Comparison of ENCODE assay signal across 8 cellular contexts in the genomic region with DNA sequence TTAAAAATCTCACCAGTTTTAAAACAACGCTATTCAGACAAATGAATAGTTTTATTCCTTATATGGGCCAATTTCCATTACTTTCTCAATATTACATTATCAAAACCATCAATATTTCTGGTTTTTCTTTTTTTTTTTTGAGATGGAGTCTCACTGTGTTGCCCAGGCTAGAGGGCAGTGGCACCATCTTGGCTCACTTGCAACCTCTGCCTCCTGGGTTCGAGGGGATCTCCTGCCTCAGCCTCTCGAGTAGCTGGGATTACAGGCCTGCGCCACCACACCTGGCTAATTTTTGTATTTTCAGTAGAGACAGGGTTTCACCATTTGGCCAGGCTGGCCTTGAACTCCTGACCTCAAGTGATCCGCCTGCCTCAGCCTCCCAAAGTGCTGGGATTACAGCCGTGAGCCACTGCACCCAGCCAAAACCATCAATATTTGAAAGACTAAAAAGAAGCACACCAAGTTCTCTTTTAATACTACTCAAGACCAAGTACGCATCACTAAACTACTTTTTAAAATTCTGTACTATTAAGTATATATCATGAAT. TPM values are rescaled to one million over a fixed set of nuclear protein-coding genes. Genes with fewer than 3 reads are reported as not detected.
DNase-seq lines count a peak whose midpoint lies in the region; ATAC-seq and TF ChIP-seq lines count a peak whose summit lies in the region.
"Not testable (repeated sequence)": the region's sequence is repeated elsewhere in the genome, so short reads cannot be mapped to it uniquely, and the experiment has no call there.

No MANE protein-coding gene starts in this region.

- not testable (repeated sequence) for H3K36me3 ChIP-seq in endocrine pancreas (ENCODE audit: control insufficient read depth, insufficient read depth, low read length)
- peaks cover 78% of the 10 kb centered on the region for H3K36me3 ChIP-seq in iPS-20b (ENCODE audit: insufficient read depth, low read depth, low read length)

- H3K9ac ChIP-seq in endocrine pancreas (ENCODE audit: control insufficient read depth, insufficient read depth, low read length); iPS-20b (ENCODE audit: low read depth, low read length): not testable (repeated sequence)

- peaks cover 53% of the 10 kb centered on the region for H3K4me1 Mint-ChIP-seq in T-helper 17 cell
- H3K4me1 Mint-ChIP-seq in activated naive CD8-positive, alpha-beta T cell treated with anti-CD3 and anti-CD28 coated beads, Interleukin-2, amount 10 ng/mL, durations not matched to agents 7 days and 5 days, result peaks cover 52% of the 10 kb centered on the region
- peaks cover 50% of the 10 kb centered on the region for H3K4me1 Mint-ChIP-seq in neural crest cell
- peaks cover 66% of the 10 kb centered on the region for H3K4me1 Mint-ChIP-seq in stimulated activated effector memory CD8-positive, alpha-beta T cell treated with anti-CD3 and anti-CD28 coated beads, Interleukin-12 subunit alpha, Interleukin-12 subunit beta, amount 100 ng/mL, for 72 hours

- H3K4me3 ChIP-seq in AG09309 (ENCODE audit: control insufficient read depth, low read depth, low read length) (peak overlapping the region; percentile 13), HFF-Myc (replicated peaks; ENCODE audit: low read depth, low read length) (peak overlapping the region; percentile 95), endocrine pancreas (ENCODE audit: control insufficient read depth, insufficient read depth, low read length) (peak overlapping the region; percentile 98), iPS-20b (ENCODE audit: low read length) (peak overlapping the region; percentile 98)

- POLR2A ChIA-PET in activated naive CD8-positive, alpha-beta T cell treated with anti-CD3 and anti-CD28 coated beads, Interleukin-2, amount 10 ng/mL, durations not matched to agents 7 days and 5 days (lab: Charles Lee), result not testable (repeated sequence)

- H3K9me3 Mint-ChIP-seq in activated naive CD8-positive, alpha-beta T cell treated with anti-CD3 and anti-CD28 coated beads, Interleukin-2, amount 10 ng/mL, durations not matched to agents 7 days and 5 days; neural crest cell; stimulated activated effector memory CD8-positive, alpha-beta T cell treated with anti-CD3 and anti-CD28 coated beads, Interleukin-12 subunit alpha, Interleukin-12 subunit beta, amount 100 ng/mL, for 72 hours: not testable (repeated sequence)

- H3K27ac ChIP-seq in iPS-20b (ENCODE audit: low read length), result not testable (repeated sequence)

- peak overlapping the region; percentile 99 for H3K27ac Mint-ChIP-seq in T-helper 17 cell
- not testable (repeated sequence) for H3K27ac Mint-ChIP-seq in activated naive CD8-positive, alpha-beta T cell treated with anti-CD3 and anti-CD28 coated beads, Interleukin-2, amount 10 ng/mL, durations not matched to agents 7 days and 5 days; neural crest cell (ENCODE audit: unreplicated experiment)
- H3K27ac Mint-ChIP-seq in stimulated activated effector memory CD8-positive, alpha-beta T cell treated with anti-CD3 and anti-CD28 coated beads, Interleukin-12 subunit alpha, Interleukin-12 subunit beta, amount 100 ng/mL, for 72 hours, result peak overlapping the region; percentile 99

- DNase-seq in AG09309 (ENCODE audit: low read depth); HFF-Myc (ENCODE audit: extremely low read depth, low read depth); T-helper 17 cell; activated naive CD8-positive, alpha-beta T cell treated with anti-CD3 and anti-CD28 coated beads, Interleukin-2, amount 10 ng/mL, durations not matched to agents 7 days and 5 days; neural crest cell (ENCODE audit: low read depth, low spot score); stimulated activated effector memory CD8-positive, alpha-beta T cell treated with anti-CD3 and anti-CD28 coated beads, Interleukin-12 subunit alpha, Interleukin-12 subunit beta, amount 100 ng/mL, for 72 hours (ENCODE audit: low spot score in 2 of 2): not testable (repeated sequence)

- H3K9me3 ChIP-seq in T-helper 17 cell (ENCODE audit: control insufficient read depth, low read length, poor library complexity, severe bottlenecking); endocrine pancreas (ENCODE audit: control insufficient read depth, low read length); iPS-20b (ENCODE audit: insufficient read depth, low read depth, low read length): not testable (repeated sequence)

- not testable (repeated sequence) for H3K27me3 Mint-ChIP-seq in T-helper 17 cell; activated naive CD8-positive, alpha-beta T cell treated with anti-CD3 and anti-CD28 coated beads, Interleukin-2, amount 10 ng/mL, durations not matched to agents 7 days and 5 days; neural crest cell (ENCODE audit: low read depth)

- H3K4me1 ChIP-seq in endocrine pancreas (ENCODE audit: control insufficient read depth, insufficient read depth, low read length), result peaks cover 19% of the 10 kb centered on the region
- not testable (repeated sequence) for H3K4me1 ChIP-seq in iPS-20b (ENCODE audit: insufficient read depth, low read length)

- peaks cover 10% of the 10 kb centered on the region for H3K36me3 Mint-ChIP-seq in T-helper 17 cell (ENCODE audit: low read depth)
- H3K36me3 Mint-ChIP-seq in activated naive CD8-positive, alpha-beta T cell treated with anti-CD3 and anti-CD28 coated beads, Interleukin-2, amount 10 ng/mL, durations not matched to agents 7 days and 5 days, result peaks cover 58% of the 10 kb centered on the region
- H3K36me3 Mint-ChIP-seq in neural crest cell (ENCODE audit: low read depth), result peaks cover 22% of the 10 kb centered on the region
- peaks cover 98% of the 10 kb centered on the region for H3K36me3 Mint-ChIP-seq in stimulated activated effector memory CD8-positive, alpha-beta T cell treated with anti-CD3 and anti-CD28 coated beads, Interleukin-12 subunit alpha, Interleukin-12 subunit beta, amount 100 ng/mL, for 72 hours

- not testable (repeated sequence) for TF ChIP-seq CTCF in AG09309 (IDR thresholded peaks at IDR 0.05; ENCODE audit: control insufficient read depth, insufficient read depth, low read depth, low read length, missing control alignments); HFF-Myc (IDR thresholded peaks at IDR 0.05; ENCODE audit: low read depth, low read length, missing control alignments); neural crest cell (conservative IDR thresholded peaks at IDR 0.05)

- not testable (repeated sequence) for H3K27me3 ChIP-seq in endocrine pancreas (ENCODE audit: control insufficient read depth, insufficient read depth, low read length); iPS-20b (ENCODE audit: insufficient read depth, low read length)

- ATAC-seq in T-helper 17 cell; activated naive CD8-positive, alpha-beta T cell treated with anti-CD3 and anti-CD28 coated beads, Interleukin-2, amount 10 ng/mL, durations not matched to agents 7 days and 5 days (ENCODE audit: low read depth); stimulated activated effector memory CD8-positive, alpha-beta T cell treated with anti-CD3 and anti-CD28 coated beads, Interleukin-12 subunit alpha, Interleukin-12 subunit beta, amount 100 ng/mL, for 72 hours: not testable (repeated sequence)

- H3K4me3 Mint-ChIP-seq in T-helper 17 cell (peak overlapping the region; percentile 96), neural crest cell (peak overlapping the region; percentile 91)
- H3K4me3 Mint-ChIP-seq in activated naive CD8-positive, alpha-beta T cell treated with anti-CD3 and anti-CD28 coated beads, Interleukin-2, amount 10 ng/mL, durations not matched to agents 7 days and 5 days, result peak overlapping the region; percentile 93
- peak overlapping the region; percentile 99 for H3K4me3 Mint-ChIP-seq in stimulated activated effector memory CD8-positive, alpha-beta T cell treated with anti-CD3 and anti-CD28 coated beads, Interleukin-12 subunit alpha, Interleukin-12 subunit beta, amount 100 ng/mL, for 72 hours

RNA-seq across cellular contexts. Expression of gene C6orf62, which starts 2.3 kb away (rescaled TPM):
- total RNA-seq in T-helper 17 cell (100 to 1,000 TPM; 103 to 110 TPM), neural crest cell (85.0 and 85.3 TPM in 2 replicates)
- total RNA-seq in activated naive CD8-positive, alpha-beta T cell treated with anti-CD3 and anti-CD28 coated beads, Interleukin-2, amount 10 ng/mL, durations not matched to agents 7 days and 5 days, result 100 to 1,000 TPM; 161 to 166 TPM

RNA-seq across cellular contexts. Expression of gene ACOT13, which starts 49.8 kb away (rescaled TPM):
- total RNA-seq in T-helper 17 cell, result 1 to 10 TPM; 2.9 to 5.3 TPM
- total RNA-seq in activated naive CD8-positive, alpha-beta T cell treated with anti-CD3 and anti-CD28 coated beads, Interleukin-2, amount 10 ng/mL, durations not matched to agents 7 days and 5 days, result 10 to 100 TPM; 16.6 to 20.6 TPM
- 27.4 and 30.3 TPM in 2 replicates for total RNA-seq in neural crest cell

RNA-seq across cellular contexts. Expression of gene TDP2, which starts 50.0 kb away (rescaled TPM):
- total RNA-seq in T-helper 17 cell (10 to 100 TPM; 35.6 to 42.0 TPM), neural crest cell (44.6 and 44.9 TPM in 2 replicates)
- 10 to 100 TPM; 48.9 to 54.5 TPM for total RNA-seq in activated naive CD8-positive, alpha-beta T cell treated with anti-CD3 and anti-CD28 coated beads, Interleukin-2, amount 10 ng/mL, durations not matched to agents 7 days and 5 days

RNA-seq across cellular contexts. Expression of gene GMNN, which starts 58.1 kb away (rescaled TPM):
- total RNA-seq in T-helper 17 cell (10 to 100 TPM; 11.7 to 15.3 TPM), neural crest cell (112 and 118 TPM in 2 replicates)
- total RNA-seq in activated naive CD8-positive, alpha-beta T cell treated with anti-CD3 and anti-CD28 coated beads, Interleukin-2, amount 10 ng/mL, durations not matched to agents 7 days and 5 days, result 10 to 100 TPM; 50.1 to 53.5 TPM

Comparison
In these comparisons a context has a peak if more than half of its experiments do, and no peak if none do; other contexts are left out.
1. H3K4me3 ChIP-seq: peak in every context shown above with its lines; median percentile 98 in endocrine pancreas; 98 in iPS-20b; 95 in HFF-Myc; 13 in AG09309.